1 cellular context compared by ENCODE assay signal in the genomic region with DNA sequence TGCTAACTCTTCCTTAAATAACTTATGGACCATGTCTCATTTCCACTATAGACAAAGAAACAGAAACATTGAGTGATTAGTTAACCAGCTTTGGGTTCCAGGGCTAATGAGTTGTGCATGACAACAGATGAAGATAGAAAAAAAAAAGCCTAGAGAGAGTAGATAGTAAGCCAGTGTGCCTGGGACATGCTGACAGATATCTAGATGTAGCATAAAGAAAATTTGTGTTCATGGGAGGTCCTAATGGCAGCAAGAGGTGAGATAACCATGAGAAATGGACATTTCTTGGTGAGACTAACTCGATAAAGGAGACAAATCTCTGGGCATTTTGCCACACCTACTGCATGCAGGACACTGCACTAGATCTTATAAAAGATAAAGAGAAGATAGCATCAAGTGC.
TF ChIP-seq lines count a peak whose summit lies in the region.

No MANE protein-coding gene starts in this region.

TF ChIP-seq in K562, 482 proteins besides CTCF, POLR2A, EP300 and RAD21:
- TF ChIP-seq PBX2 (CRISPR knock-in tag; IDR thresholded peaks at IDR 0.05; ENCODE audit: low read depth) (no peak), PBX2 (tag; conservative IDR thresholded peaks at IDR 0.05; ENCODE audit: low read depth) (peak; percentile 44; the same call in 1 of the 2 replicates), MEIS2 (IDR thresholded peaks at IDR 0.05; ENCODE audit: partially characterized antibody) (peak; percentile 66), ATF1 (CRISPR knock-in tag; IDR thresholded peaks at IDR 0.05) (no peak), ATF1 (tag; IDR thresholded peaks at IDR 0.05) (0 out of 2 replicates have a peak, but pooled peaks have one; percentile 18), HMBOX1 (IDR thresholded peaks at IDR 0.05) (peak; percentile 84), CCNT2 (IDR thresholded peaks at IDR 0.05; ENCODE audit: borderline replicate concordance, extremely low read depth, insufficient read length, low read depth, low read length) (peak; percentile 23), ETV6 (IDR thresholded peaks at IDR 0.05; ENCODE audit: borderline replicate concordance in 1 of 2, low read depth in 2 of 2, low read length in 1 of 2) (no peak), ETV6 (CRISPR knock-in tag; IDR thresholded peaks at IDR 0.05; ENCODE audit: borderline replicate concordance) (no peak), ZNF511 (CRISPR knock-in tag; IDR thresholded peaks at IDR 0.05) (no peak)
